Comparison of ENCODE assay signal across 13 cellular contexts in genomic region chr19:31676271-31677004, GRCh38.
DNase-seq lines count a peak whose midpoint lies in the region; ATAC-seq and TF ChIP-seq lines count a peak whose summit lies in the region.
"Had no signal": no experiment of that assay in that cellular context is flagged by ENCODE, and none has a peak within 500 bp of the region (broad histone marks: within the 10 kb centered on the region; RNA-seq: fewer than 3 reads in every experiment).

No MANE protein-coding gene starts in this region.

- CTCF ChIA-PET in Panc1 (lab: Charles Lee) = interaction anchor here (0.7 kb wide), 1 partner anchor 193 kb away, joined by 7 read pairs; no protein-coding TSS in a partner anchor

- H3K36me3 ChIP-seq in Panc1 (ENCODE audit: control insufficient read depth, insufficient read depth, low read length) = no peaks in the 10 kb centered on the region

- POLR2A ChIA-PET in Panc1 (lab: Charles Lee) = interaction anchor here (0.7 kb wide), 1 partner anchor 17 kb away, joined by 11 read pairs; no protein-coding TSS in a partner anchor

- 0 out of 2 replicates have a peak, but pooled peaks have one; percentile 60 for ATAC-seq in Panc1
- no peak for ATAC-seq in GM21619 (IDR thresholded peaks at IDR 0.05; ENCODE audit: unreplicated experiment)
- ATAC-seq in GM21825 (IDR thresholded peaks at IDR 0.05; ENCODE audit: unreplicated experiment) = no peak
- ATAC-seq: PC-3 had no signal

- peak; percentile 31 for TF ChIP-seq CTCF in 22Rv1 (IDR thresholded peaks at IDR 0.05)
- peak; percentile 1 for TF ChIP-seq CTCF in GM12865 (IDR thresholded peaks at IDR 0.05; ENCODE audit: insufficient read depth, low read depth, low read length, missing control alignments)
- TF ChIP-seq CTCF in Panc1 (IDR thresholded peaks at IDR 0.05) = peak; percentile 71

- no TSS peak for BruUV-seq in Panc1 (replicated peaks; lab: Mats Ljungman, UMichigan)

- no peak overlapping the region for H3K4me3 ChIP-seq in GM12865 (ENCODE audit: low read depth, low read length)
- H3K4me3 ChIP-seq in Panc1 (ENCODE audit: low read depth in 2 of 2, low read length in 2 of 2) = no peak overlapping the region

- in situ Hi-C loops in Panc1 (cut with HindIII; ENCODE audit: low pct_unique_long_range_greater_than_20kb, low sequenced_read_pairs) = no loop called here

- DNase-seq in GM12865 (ENCODE audit: low read depth) = no peak
- DNase-seq in Panc1 (ENCODE audit: low read depth, low spot score) = no peak
- peak; percentile 38 for DNase-seq in iPS DF 19.7 (ENCODE audit: low read depth, low spot score)
- DNase-seq in NCI-H446 treated with DMSO at 0.1 percent for 48 hours (lab: John Stamatoyannopoulos, UW) = no peak
- DNase-seq in NCI-H187 (lab: John Stamatoyannopoulos, UW) = no peak
- DNase-seq: activated CD4-positive, alpha-beta T cell treated with anti-CD3 and anti-CD28 coated beads for 1 hour; activated naive CD4-positive, alpha-beta T cell treated with anti-CD3 and anti-CD28 coated beads for 36 hours; CD8-positive, alpha-beta memory T cell; dermis blood vessel endothelial cell; PC-3 had no signal

- H3K27ac ChIP-seq in 22Rv1 = no peak overlapping the region
- H3K27ac ChIP-seq in Panc1 (ENCODE audit: low read length) = no peak overlapping the region

- intact Hi-C loops in Panc1 (cut with micrococcal nuclease; ENCODE audit: unreplicated experiment) = loop anchor here (10.0 kb wide), 1 partner anchor 548 kb away; no protein-coding TSS in a partner anchor

- H3K27me3 ChIP-seq in Panc1 (ENCODE audit: control insufficient read depth, insufficient read depth, low read length) = no peaks in the 10 kb centered on the region; the same call in 1 of the 2 replicates

- H3K9me3 ChIP-seq in Panc1 (ENCODE audit: control insufficient read depth, insufficient read depth, low read depth, low read length) = no peaks in the 10 kb centered on the region

- no peaks in the 10 kb centered on the region for H3K4me1 ChIP-seq in Panc1 (ENCODE audit: control insufficient read depth, insufficient read depth, low read length)

Comparison
In these comparisons a context has a peak if more than half of its experiments do, and no peak if none do; other contexts are left out.
1. CTCF ChIP-seq: peak in every context shown above with its lines; median percentile 71 in Panc1; 31 in 22Rv1; 1 in GM12865.